Comparison of ENCODE assay signal across 22 cellular contexts in the genomic region with DNA sequence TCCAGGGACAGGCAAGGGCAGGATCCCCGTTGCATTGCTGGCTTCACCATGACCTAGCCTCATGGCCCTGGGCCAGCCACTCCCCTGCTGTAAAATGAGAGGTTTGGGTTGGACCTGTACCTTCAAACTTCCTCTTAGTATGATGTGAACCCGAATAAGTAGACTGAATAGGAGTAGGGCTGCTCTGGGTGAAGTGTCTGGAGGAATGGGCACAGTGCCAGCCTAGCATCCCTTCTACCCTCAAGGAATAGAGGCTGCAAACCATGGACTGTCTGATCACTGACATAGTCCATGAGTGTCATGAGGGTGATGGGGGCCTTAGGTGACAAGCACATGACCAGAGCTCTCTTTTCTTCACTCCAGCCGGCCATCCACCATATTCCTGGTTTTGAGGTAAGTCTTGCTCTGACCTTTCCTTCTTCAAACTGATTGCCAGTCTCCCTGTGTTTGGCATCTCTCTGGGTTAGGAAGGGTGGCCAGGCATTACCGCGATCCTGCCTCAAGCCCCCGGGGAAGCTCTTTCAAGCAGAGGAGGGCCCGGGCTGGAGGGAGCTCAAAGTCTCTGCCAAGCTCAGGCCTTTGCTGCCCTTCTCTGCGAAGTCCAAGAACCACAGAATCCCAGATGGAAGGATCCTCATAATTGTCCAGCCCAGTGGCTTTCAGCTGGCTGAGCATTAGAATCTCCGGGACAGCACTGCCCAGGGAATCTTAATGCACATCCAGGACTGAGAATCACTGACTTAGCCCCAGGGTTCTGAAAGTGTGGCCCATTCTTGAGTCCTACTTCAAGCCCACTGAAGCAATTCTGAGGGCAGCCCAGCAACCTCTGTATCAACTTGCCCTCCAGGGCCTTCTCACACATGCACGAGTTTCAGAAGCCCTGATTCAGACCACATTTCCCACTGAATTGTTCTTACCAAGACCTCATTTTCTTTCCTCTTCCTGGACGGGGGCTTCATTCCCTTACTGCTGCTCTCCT.
"Had no signal": no experiment of that assay in that cellular context is flagged by ENCODE, and none has a peak within 500 bp of the region (broad histone marks: within the 10 kb centered on the region; RNA-seq: fewer than 3 reads in every experiment).

No MANE protein-coding gene starts in this region.

- H3K4me1 ChIP-seq: body of pancreas had no signal

- H3K27me3 ChIP-seq: body of pancreas, gastrocnemius medialis, upper lobe of left lung had no signal

- H3K9me3 ChIP-seq: body of pancreas, gastrocnemius medialis, thoracic aorta, upper lobe of left lung had no signal

- H3K36me3 ChIP-seq: thoracic aorta had no signal

- H3K4me3 ChIP-seq: body of pancreas, coronary artery, gastrocnemius medialis, thoracic aorta, upper lobe of left lung had no signal

- DNase-seq: activated CD4-positive, alpha-beta memory T cell treated with anti-CD3 and anti-CD28 coated beads, Interleukin-2, amount 10 ng/mL, durations not matched to agents 7 days and 5 days; activated CD4-positive, alpha-beta T cell treated with anti-CD3 and anti-CD28 coated beads for 48 hours; activated CD4-positive, CD25-positive, alpha-beta regulatory T cell; activated naive CD4-positive, alpha-beta T cell; activated naive CD8-positive, alpha-beta T cell treated with anti-CD3 and anti-CD28 coated beads for 36 hours; activated T-cell treated with anti-CD3 and anti-CD28 coated beads, Interleukin-2, amount 50 U/mL, for 1 hour; amniotic stem cell; body of pancreas; left colon; midbrain; occipital lobe; small intestine; stimulated activated CD4-positive, alpha-beta T cell treated with anti-CD3 and anti-CD28 coated beads, Interleukin-4, amount 100 ng/mL, for 1 hour; stimulated activated naive CD8-positive, alpha-beta T cell treated with anti-CD3 and anti-CD28 coated beads, Interleukin-15, amount 100 ng/mL, for 72 hours; T1000; upper lobe of left lung had no signal

- ATAC-seq: activated T-helper 17 cell treated with anti-CD3 and anti-CD28 coated beads, Interleukin-2, amount 50 U/mL, for 72 hours; body of pancreas; esophagus mucosa; gastrocnemius medialis; left colon; right cardiac atrium; stimulated activated naive CD8-positive, alpha-beta T cell treated with anti-CD3 and anti-CD28 coated beads, Interleukin-15, amount 100 ng/mL, for 72 hours had no signal

- H3K27ac ChIP-seq: body of pancreas, coronary artery, gastrocnemius medialis, thoracic aorta had no signal
